ENCODE assay signal across 1 cellular context in the genomic region with DNA sequence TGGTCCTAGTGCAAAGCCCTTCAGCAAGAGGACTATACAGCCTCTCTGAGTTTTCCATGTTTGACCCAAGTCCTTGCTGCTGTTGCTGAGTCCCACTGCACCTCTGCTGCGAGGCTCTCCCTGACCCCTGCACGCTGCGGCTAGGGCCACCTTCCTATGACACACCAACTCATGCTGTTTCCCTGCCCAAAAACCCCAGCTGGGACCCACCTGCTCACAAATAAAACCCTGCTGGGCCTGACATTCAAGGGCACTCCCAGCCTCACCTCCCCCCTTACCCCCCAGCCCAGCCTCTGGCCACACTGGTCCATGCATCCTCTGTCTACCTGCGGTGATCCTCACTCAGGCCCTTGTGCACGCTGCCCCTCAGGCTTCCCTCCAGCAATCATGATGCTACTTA.
TF ChIP-seq lines count a peak whose summit lies in the region.

No MANE protein-coding gene starts in this region.

TF ChIP-seq in HEK293, 187 proteins besides CTCF, POLR2A, EP300 and RAD21:
- TF ChIP-seq ZNF677 (tag by site-specific recombination; IDR thresholded peaks at IDR 0.05) (no peak), ZIC2 (tag by site-specific recombination; IDR thresholded peaks at IDR 0.05) (peak; percentile 64)
TF ChIP-seq in HEK293: peak in this region for 1.
